In genomic region chr5:6475626-6476312, GRCh38 we compare ENCODE assay signal across 1 cellular context.
TF ChIP-seq lines count a peak whose summit lies in the region.

No MANE protein-coding gene starts in this region.

TF ChIP-seq in HCT116, 20 proteins besides CTCF, POLR2A, EP300 and RAD21 (continued from another document):
- no peak for TF ChIP-seq ZFX (IDR thresholded peaks at IDR 0.05)
- no peak for TF ChIP-seq YY1 (IDR thresholded peaks at IDR 0.05; ENCODE audit: extremely low read depth, insufficient replicate concordance, low read depth, low read length)
- no peak for TF ChIP-seq CBX3 (IDR thresholded peaks at IDR 0.05; ENCODE audit: low read depth)
